ENCODE assay signal across 25 cellular contexts in genomic region chr1:241343956-241344355, GRCh38.
"Had no signal": no experiment of that assay in that cellular context is flagged by ENCODE, and none has a peak within 500 bp of the region (broad histone marks: within the 10 kb centered on the region; RNA-seq: fewer than 3 reads in every experiment).

No MANE protein-coding gene starts in this region.

- H3K4me3 ChIP-seq: colonic mucosa, esophagus squamous epithelium, heart right ventricle, lower lobe of right lung, ovary, psoas muscle, sigmoid colon, stomach, thyroid gland had no signal

- ATAC-seq: heart right ventricle; left ventricle myocardium superior; lower lobe of right lung; natural killer cell; psoas muscle; right cardiac atrium; stimulated activated effector memory CD8-positive, alpha-beta T cell treated with anti-CD3 and anti-CD28 coated beads, Interleukin-12 subunit alpha, Interleukin-12 subunit beta, amount 100 ng/mL, for 72 hours had no signal

- DNase-seq: colonic mucosa; effector CD8-positive, alpha-beta T cell; endodermal cell; esophagus squamous epithelium; foreskin melanocyte; glutamatergic neuron; heart right ventricle; hippocampal formation; islet precursor cell; kidney glomerular epithelial cell; left ventricle myocardium superior; lower lobe of right lung; natural killer cell; occipital lobe; ovary; posterior cingulate gyrus; psoas muscle; right cardiac atrium; sigmoid colon; stimulated activated CD4-positive, alpha-beta T cell treated with anti-CD3 and anti-CD28 coated beads, Interleukin-2, amount 100 ng/mL, for 24 hours; stimulated activated CD4-positive, alpha-beta T cell treated with anti-CD3 and anti-CD28 coated beads, Interleukin-4, amount 100 ng/mL, for 24 hours; stimulated activated naive CD4-positive, alpha-beta T cell treated with Interleukin-2 at 50 U/mL for 16 hours; stomach; thyroid gland had no signal
